Comparison of ENCODE assay signal across 1 cellular context in genomic region chr17:32142038-32142856, GRCh38.
TF ChIP-seq lines count a peak whose summit lies in the region.

Gene RHOT1, plus strand, starts transcription at chr17:32142502. Its CDS starts 191 bp downstream, at chr17:32142693.

TF ChIP-seq in HepG2, 621 proteins besides CTCF, POLR2A, EP300 and RAD21 (continued from another document and continues in another):
- TF ChIP-seq ZNF574 (CRISPR knock-in tag; IDR thresholded peaks at IDR 0.05) = peak; percentile 97
- TF ChIP-seq CREB1 (IDR thresholded peaks at IDR 0.05) = no peak
- no peak for TF ChIP-seq CREB1 (CRISPR knock-in tag; IDR thresholded peaks at IDR 0.05)
- no peak for TF ChIP-seq ISX (CRISPR knock-in tag; conservative IDR thresholded peaks at IDR 0.05)
- no peak for TF ChIP-seq ZNF577 (CRISPR knock-in tag; IDR thresholded peaks at IDR 0.05; ENCODE audit: borderline replicate concordance, low read depth)
- peak; percentile 89 for TF ChIP-seq XRCC5 (optimal IDR thresholded peaks at IDR 0.05; ENCODE audit: low read length)
- no peak for TF ChIP-seq NCOA2 (CRISPR knock-in tag; IDR thresholded peaks at IDR 0.05)
- TF ChIP-seq ZBTB7B (CRISPR knock-in tag; IDR thresholded peaks at IDR 0.05) = peak; percentile 98
- TF ChIP-seq GATAD2A (CRISPR knock-in tag; IDR thresholded peaks at IDR 0.05) = peak; percentile 56; the same call in 1 of the 2 replicates
- no peak for TF ChIP-seq CENPX (CRISPR knock-in tag; IDR thresholded peaks at IDR 0.05)
- TF ChIP-seq ZNF841 (CRISPR knock-in tag; IDR thresholded peaks at IDR 0.05; ENCODE audit: borderline replicate concordance) = no peak
- peak; percentile 25; the same call in 1 of the 2 replicates for TF ChIP-seq TAF1 (CRISPR knock-in tag; IDR thresholded peaks at IDR 0.05)
- peak; percentile 76 for TF ChIP-seq THAP11 (CRISPR knock-in tag; IDR thresholded peaks at IDR 0.05)
- no peak for TF ChIP-seq DNMT3B (CRISPR knock-in tag; conservative IDR thresholded peaks at IDR 0.05)
- TF ChIP-seq SALL2 (CRISPR knock-in tag; IDR thresholded peaks at IDR 0.05) = peak; percentile 72; the same call in 1 of the 2 replicates
- TF ChIP-seq ZNF280B (CRISPR knock-in tag; IDR thresholded peaks at IDR 0.05; ENCODE audit: borderline replicate concordance) = no peak
- 0 out of 2 replicates have a peak, but pooled peaks have one; percentile 34 for TF ChIP-seq ZNF124 (CRISPR knock-in tag; IDR thresholded peaks at IDR 0.05)
- no peak for TF ChIP-seq TBX3 (IDR thresholded peaks at IDR 0.05; ENCODE audit: borderline replicate concordance)
- TF ChIP-seq SOX6 (IDR thresholded peaks at IDR 0.05) = no peak
- peak; percentile 8; the same call in 1 of the 2 replicates for TF ChIP-seq SOX6 (CRISPR knock-in tag; IDR thresholded peaks at IDR 0.05)
- TF ChIP-seq ZSCAN20 (CRISPR knock-in tag; IDR thresholded peaks at IDR 0.05; ENCODE audit: borderline replicate concordance) = no peak
- TF ChIP-seq ZNF7 (CRISPR knock-in tag; IDR thresholded peaks at IDR 0.05) = no peak
- TF ChIP-seq NFRKB (IDR thresholded peaks at IDR 0.05) = no peak
- no peak for TF ChIP-seq HINFP (CRISPR knock-in tag; IDR thresholded peaks at IDR 0.05; ENCODE audit: low read depth)
- peak; percentile 48; the same call in 1 of the 2 replicates for TF ChIP-seq WIZ (CRISPR knock-in tag; IDR thresholded peaks at IDR 0.05)
- no peak for TF ChIP-seq SNAPC2 (CRISPR knock-in tag; IDR thresholded peaks at IDR 0.05)
- no peak for TF ChIP-seq ZNF503 (CRISPR knock-in tag; IDR thresholded peaks at IDR 0.05)
- TF ChIP-seq EZH2 (conservative IDR thresholded peaks at IDR 0.05; ENCODE audit: low read depth, low read length) = no peak
- TF ChIP-seq SIX1 (CRISPR knock-in tag; IDR thresholded peaks at IDR 0.05; ENCODE audit: borderline replicate concordance) = no peak
- TF ChIP-seq ATAD3A (CRISPR knock-in tag; IDR thresholded peaks at IDR 0.05) = no peak
- TF ChIP-seq ZNF296 (CRISPR knock-in tag; conservative IDR thresholded peaks at IDR 0.05) = 0 out of 2 replicates have a peak, but pooled peaks have one; percentile 37
- TF ChIP-seq ELF1 (CRISPR knock-in tag; IDR thresholded peaks at IDR 0.05) = 0 out of 2 replicates have a peak, but pooled peaks have one; percentile 13
- TF ChIP-seq E2F5 (CRISPR knock-in tag; conservative IDR thresholded peaks at IDR 0.05) = no peak
- TF ChIP-seq ZNF704 (CRISPR knock-in tag; IDR thresholded peaks at IDR 0.05; ENCODE audit: borderline replicate concordance) = no peak
- no peak for TF ChIP-seq HMGA1 (CRISPR knock-in tag; conservative IDR thresholded peaks at IDR 0.05)
- TF ChIP-seq ZNF10 (CRISPR knock-in tag; IDR thresholded peaks at IDR 0.05; ENCODE audit: borderline replicate concordance, low read depth) = no peak
- TF ChIP-seq KMT2A (CRISPR knock-in tag; IDR thresholded peaks at IDR 0.05) = peak; percentile 60; the same call in 1 of the 2 replicates
- no peak for TF ChIP-seq LCORL (IDR thresholded peaks at IDR 0.05)
- peak; percentile 62; the same call in 1 of the 2 replicates for TF ChIP-seq LCORL (CRISPR knock-in tag; IDR thresholded peaks at IDR 0.05)
- TF ChIP-seq ZNF530 (CRISPR knock-in tag; IDR thresholded peaks at IDR 0.05; ENCODE audit: low read depth) = no peak
- TF ChIP-seq ATF4 (CRISPR knock-in tag; IDR thresholded peaks at IDR 0.05) = peak in 1 of 2 experiments; percentile 39; a peak in 1 of 4 replicates
- no peak for TF ChIP-seq JUNB (CRISPR knock-in tag; IDR thresholded peaks at IDR 0.05; ENCODE audit: borderline replicate concordance)
- no peak for TF ChIP-seq NR3C1 (CRISPR knock-in tag; IDR thresholded peaks at IDR 0.05)
- no peak for TF ChIP-seq ZNF615 (CRISPR knock-in tag; IDR thresholded peaks at IDR 0.05; ENCODE audit: borderline replicate concordance)
- TF ChIP-seq HNF4G (IDR thresholded peaks at IDR 0.05; ENCODE audit: borderline replicate concordance, low read depth, low read length) = no peak
- TF ChIP-seq HNF4G (CRISPR knock-in tag; IDR thresholded peaks at IDR 0.05; ENCODE audit: borderline replicate concordance, low read depth) = no peak
- peak; percentile 40; the same call in 1 of the 2 replicates for TF ChIP-seq ARNT2 (CRISPR knock-in tag; IDR thresholded peaks at IDR 0.05; ENCODE audit: low read depth)
- no peak for TF ChIP-seq ARNT (IDR thresholded peaks at IDR 0.05)
- TF ChIP-seq HDAC6 (IDR thresholded peaks at IDR 0.05; ENCODE audit: low read depth, low read length) = no peak
- no peak for TF ChIP-seq SKIL (CRISPR knock-in tag; IDR thresholded peaks at IDR 0.05; ENCODE audit: borderline replicate concordance)
- no peak for TF ChIP-seq ZFP36 (IDR thresholded peaks at IDR 0.05; ENCODE audit: borderline replicate concordance, low read depth, low read length, partially characterized antibody)
- no peak for TF ChIP-seq MED8 (CRISPR knock-in tag; IDR thresholded peaks at IDR 0.05; ENCODE audit: insufficient replicate concordance)
- TF ChIP-seq GATAD1 (CRISPR knock-in tag; IDR thresholded peaks at IDR 0.05) = no peak
- peak; percentile 94 for TF ChIP-seq ZBTB7A (CRISPR knock-in tag; IDR thresholded peaks at IDR 0.05)
- TF ChIP-seq ZNF180 (CRISPR knock-in tag; IDR thresholded peaks at IDR 0.05; ENCODE audit: borderline replicate concordance, low read depth) = no peak
- TF ChIP-seq ZNF619 (CRISPR knock-in tag; IDR thresholded peaks at IDR 0.05) = no peak
- TF ChIP-seq ZNF441 (CRISPR knock-in tag; IDR thresholded peaks at IDR 0.05; ENCODE audit: borderline replicate concordance) = peak; percentile 44; the same call in 1 of the 2 replicates
- no peak for TF ChIP-seq HIVEP1 (CRISPR knock-in tag; IDR thresholded peaks at IDR 0.05)
- no peak for TF ChIP-seq ZKSCAN1 (IDR thresholded peaks at IDR 0.05; ENCODE audit: low read length)
- peak; percentile 41; the same call in 1 of the 2 replicates for TF ChIP-seq ZXDC (CRISPR knock-in tag; IDR thresholded peaks at IDR 0.05)
- no peak for TF ChIP-seq ZNF343 (CRISPR knock-in tag; IDR thresholded peaks at IDR 0.05)
- TF ChIP-seq ZNF382 (CRISPR knock-in tag; IDR thresholded peaks at IDR 0.05; ENCODE audit: borderline replicate concordance) = no peak
